In genomic region chr7:25158962-25159361, GRCh38 we compare ENCODE assay signal across 26 cellular contexts.
"Had no signal": no experiment of that assay in that cellular context is flagged by ENCODE, and none has a peak within 500 bp of the region (broad histone marks: within the 10 kb centered on the region; RNA-seq: fewer than 3 reads in every experiment).

No MANE protein-coding gene starts in this region.

- H3K4me1 ChIP-seq: ascending aorta, breast epithelium, colonic mucosa, esophagus squamous epithelium, gastroesophageal sphincter had no signal

- H3K36me3 ChIP-seq: breast epithelium, cardiac muscle cell, colonic mucosa had no signal

- ATAC-seq: activated CD4-positive, alpha-beta T cell treated with anti-CD3 and anti-CD28 coated beads for 36 hours; activated CD8-positive, alpha-beta T cell treated with anti-CD3 and anti-CD28 coated beads for 36 hours; activated naive CD4-positive, alpha-beta T cell treated with anti-CD3 and anti-CD28 coated beads, Interleukin-2, amount 50 U/mL, for 72 hours; activated T-cell treated with anti-CD3 and anti-CD28 coated beads, Interleukin-2, amount 50 U/mL, for 72 hours; gastroesophageal sphincter had no signal

- H3K4me1 Mint-ChIP-seq: activated naive CD4-positive, alpha-beta T cell treated with anti-CD3 and anti-CD28 coated beads, Interleukin-2, amount 10 ng/mL, durations not matched to agents 7 days and 5 days; brain had no signal

- H3K4me3 Mint-ChIP-seq: activated CD4-positive, alpha-beta T cell treated with anti-CD3 and anti-CD28 coated beads for 36 hours; activated CD4-positive, alpha-beta T cell treated with anti-CD3 and anti-CD28 coated beads, Interleukin-2, amount 10 ng/mL, durations not matched to agents 7 days and 5 days; activated CD8-positive, alpha-beta T cell treated with anti-CD3 and anti-CD28 coated beads for 36 hours; activated naive CD4-positive, alpha-beta T cell treated with anti-CD3 and anti-CD28 coated beads, Interleukin-2, amount 10 ng/mL, durations not matched to agents 7 days and 5 days; activated T-cell treated with anti-CD3 and anti-CD28 coated beads, Interleukin-2, amount 50 U/mL, for 72 hours; brain had no signal

- H3K4me3 ChIP-seq: adrenal gland, ascending aorta, breast epithelium, cardiac muscle cell, colonic mucosa, esophagus squamous epithelium, gastroesophageal sphincter had no signal

- H3K27me3 ChIP-seq: adrenal gland, ascending aorta, breast epithelium, cardiac muscle cell, colonic mucosa, esophagus squamous epithelium, gastroesophageal sphincter had no signal

- DNase-seq: activated CD4-positive, alpha-beta T cell treated with anti-CD3 and anti-CD28 coated beads for 36 hours; activated CD4-positive, alpha-beta T cell treated with anti-CD3 and anti-CD28 coated beads, Interleukin-2, amount 10 ng/mL, durations not matched to agents 7 days and 5 days; activated CD4-positive, alpha-beta T cell treated with anti-CD3 and anti-CD28 coated beads, Interleukin-2, amount 50 U/mL, for 48 hours; activated CD4-positive, CD25-positive, alpha-beta regulatory T cell; activated CD4-positive, CD25-positive, alpha-beta regulatory T cell treated with anti-CD3 and anti-CD28 coated beads, Interleukin-2, amount 50 U/mL, for 72 hours; activated CD8-positive, alpha-beta memory T cell treated with anti-CD3 and anti-CD28 coated beads for 24 hours; activated CD8-positive, alpha-beta T cell treated with anti-CD3 and anti-CD28 coated beads for 36 hours; activated gamma-delta T cell; activated naive CD4-positive, alpha-beta T cell; activated naive CD4-positive, alpha-beta T cell treated with anti-CD3 and anti-CD28 coated beads, Interleukin-2, amount 10 ng/mL, durations not matched to agents 7 days and 5 days; activated T-cell treated with anti-CD3 and anti-CD28 coated beads, Interleukin-2, amount 50 U/mL, for 72 hours; adrenal gland; central memory CD4-positive, alpha-beta T cell; cerebellar nuclear complex; colonic mucosa; effector CD8-positive, alpha-beta T cell; esophagus squamous epithelium; foreskin melanocyte; T-helper 2 cell had no signal

- H3K27me3 Mint-ChIP-seq: activated CD4-positive, alpha-beta T cell treated with anti-CD3 and anti-CD28 coated beads for 36 hours; activated CD4-positive, alpha-beta T cell treated with anti-CD3 and anti-CD28 coated beads, Interleukin-2, amount 10 ng/mL, durations not matched to agents 7 days and 5 days; activated CD8-positive, alpha-beta T cell treated with anti-CD3 and anti-CD28 coated beads for 36 hours; activated naive CD4-positive, alpha-beta T cell treated with anti-CD3 and anti-CD28 coated beads, Interleukin-2, amount 10 ng/mL, durations not matched to agents 7 days and 5 days; brain had no signal

- H3K27ac ChIP-seq: adrenal gland, ascending aorta, breast epithelium, cardiac muscle cell, colonic mucosa, epithelial cell of prostate, esophagus squamous epithelium, gastroesophageal sphincter had no signal

- H3K27ac Mint-ChIP-seq: activated CD4-positive, alpha-beta T cell treated with anti-CD3 and anti-CD28 coated beads for 36 hours; activated CD4-positive, alpha-beta T cell treated with anti-CD3 and anti-CD28 coated beads, Interleukin-2, amount 10 ng/mL, durations not matched to agents 7 days and 5 days; activated CD8-positive, alpha-beta T cell treated with anti-CD3 and anti-CD28 coated beads for 36 hours; activated naive CD4-positive, alpha-beta T cell treated with anti-CD3 and anti-CD28 coated beads, Interleukin-2, amount 10 ng/mL, durations not matched to agents 7 days and 5 days; activated naive CD4-positive, alpha-beta T cell treated with anti-CD3 and anti-CD28 coated beads, Interleukin-2, amount 50 U/mL, for 72 hours; activated T-cell treated with anti-CD3 and anti-CD28 coated beads, Interleukin-2, amount 50 U/mL, for 72 hours had no signal

- H3K9me3 Mint-ChIP-seq: activated CD4-positive, alpha-beta T cell treated with anti-CD3 and anti-CD28 coated beads, Interleukin-2, amount 10 ng/mL, durations not matched to agents 7 days and 5 days; activated CD8-positive, alpha-beta T cell treated with anti-CD3 and anti-CD28 coated beads for 36 hours; activated naive CD4-positive, alpha-beta T cell treated with anti-CD3 and anti-CD28 coated beads, Interleukin-2, amount 10 ng/mL, durations not matched to agents 7 days and 5 days; activated naive CD4-positive, alpha-beta T cell treated with anti-CD3 and anti-CD28 coated beads, Interleukin-2, amount 50 U/mL, for 72 hours; activated T-cell treated with anti-CD3 and anti-CD28 coated beads, Interleukin-2, amount 50 U/mL, for 72 hours; brain had no signal

- H3K36me3 Mint-ChIP-seq: activated naive CD4-positive, alpha-beta T cell treated with anti-CD3 and anti-CD28 coated beads, Interleukin-2, amount 10 ng/mL, durations not matched to agents 7 days and 5 days; activated naive CD4-positive, alpha-beta T cell treated with anti-CD3 and anti-CD28 coated beads, Interleukin-2, amount 50 U/mL, for 72 hours had no signal

- H3K9me3 ChIP-seq: adrenal gland, ascending aorta, breast epithelium, colonic mucosa, esophagus squamous epithelium, gastroesophageal sphincter had no signal
